ENCODE assay signal across 18 cellular contexts in the genomic region with DNA sequence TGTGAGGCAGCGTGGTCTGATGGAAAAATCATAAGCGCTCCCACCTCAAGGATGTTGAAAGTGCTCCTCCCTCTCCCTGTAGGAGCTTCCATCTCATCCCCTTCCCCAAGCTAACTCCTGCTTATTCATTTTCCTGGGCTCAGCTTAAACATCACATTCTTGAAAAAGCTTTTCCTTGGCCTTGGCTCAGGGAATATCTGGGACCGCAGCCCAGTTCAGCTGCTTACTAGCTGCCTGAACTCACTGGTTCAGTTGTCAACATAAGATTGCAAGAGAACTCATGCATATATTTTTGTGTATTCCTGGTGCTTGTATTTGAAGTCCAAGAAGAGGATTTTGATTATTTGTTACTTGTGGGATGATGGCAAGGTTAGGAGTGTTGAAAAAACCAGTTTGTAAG.
DNase-seq lines count a peak whose midpoint lies in the region; ATAC-seq and TF ChIP-seq lines count a peak whose summit lies in the region.
"Had no signal": no experiment of that assay in that cellular context is flagged by ENCODE, and none has a peak within 500 bp of the region (broad histone marks: within the 10 kb centered on the region; RNA-seq: fewer than 3 reads in every experiment).

No MANE protein-coding gene starts in this region.

- H3K4me3 ChIP-seq in right cardiac atrium (ENCODE audit: low read length) = no peak overlapping the region
- H3K4me3 ChIP-seq in retinal pigment epithelial cell (ENCODE audit: low read length) = no peak overlapping the region
- H3K4me3 ChIP-seq: body of pancreas, HAP-1, right lobe of liver, SJSA1 had no signal

- peaks cover 24% of the 10 kb centered on the region for H3K4me1 Mint-ChIP-seq in brain
- H3K4me1 Mint-ChIP-seq: B cell had no signal

- H3K27me3 Mint-ChIP-seq in brain = peaks cover 17% of the 10 kb centered on the region

- TF ChIP-seq CTCF in brain (conservative IDR thresholded peaks at IDR 0.05) (no peak), retinal pigment epithelial cell (conservative IDR thresholded peaks at IDR 0.05; ENCODE audit: low read depth, low read length) (no peak)

- H3K27ac ChIP-seq in right cardiac atrium (ENCODE audit: low read length) = no peak overlapping the region
- H3K27ac ChIP-seq: body of pancreas, right lobe of liver, SJSA1 had no signal

- H3K36me3 Mint-ChIP-seq in brain = no peaks in the 10 kb centered on the region

- intact Hi-C loops in right cardiac atrium (cut with DNase I) = no loop called here

- ATAC-seq in right cardiac atrium = peak; percentile 60 to 68
- ATAC-seq: body of pancreas, right lobe of liver had no signal

- no peaks in the 10 kb centered on the region for H3K4me1 ChIP-seq in right cardiac atrium (ENCODE audit: control insufficient read depth, insufficient read depth, low read length)
- H3K4me1 ChIP-seq: body of pancreas, HAP-1, right lobe of liver, SJSA1 had no signal

- no peaks in the 10 kb centered on the region for H3K9me3 ChIP-seq in right cardiac atrium (ENCODE audit: control insufficient read depth, low read length)
- H3K9me3 ChIP-seq: body of pancreas, HAP-1, right lobe of liver, SJSA1 had no signal

- peak overlapping the region in 1 of 5 experiments; percentile 38 for H3K4me3 Mint-ChIP-seq in brain
- H3K4me3 Mint-ChIP-seq: B cell had no signal

- 38% methylated on average over 3 of the region's 3 CpGs for WGBS in right cardiac atrium

- DNase-seq in GM03348 (ENCODE audit: low spot score) (peak; percentile 57), right cardiac atrium (peak; percentile 50 to 83 (median 78)), retinal pigment epithelial cell (ENCODE audit: low read depth) (peak; percentile 5), NCI-H2029 treated with DMSO at 0.1 percent for 48 hours (lab: John Stamatoyannopoulos, UW) (no peak), activated gamma-delta T cell (lab: John Stamatoyannopoulos, UW) (no peak), 8988T (no peak)
- no peak for DNase-seq in stimulated activated CD4-positive, alpha-beta T cell treated with anti-CD3 and anti-CD28 coated beads, Interleukin-12 subunit alpha, Interleukin-12 subunit beta, amount 100 ng/mL, for 4 hours
- DNase-seq: activated CD4-positive, alpha-beta T cell treated with anti-CD3 and anti-CD28 coated beads for 1 hour; activated gamma-delta T cell treated with Interleukin-2 at 50 U/mL for 16 hours; effector CD4-positive, alpha-beta T cell; GDM1; right lobe of liver; stimulated activated CD4-positive, alpha-beta T cell treated with anti-CD3 and anti-CD28 coated beads, Interleukin-2, amount 100 ng/mL, for 24 hours had no signal

- no peaks in the 10 kb centered on the region for H3K27me3 ChIP-seq in right cardiac atrium (ENCODE audit: control insufficient read depth, insufficient read depth)
- H3K27me3 ChIP-seq: body of pancreas, right lobe of liver had no signal

- peak overlapping the region in 4 of 5 experiments; percentile 26 to 92 (median 33) for H3K27ac Mint-ChIP-seq in brain
- H3K27ac Mint-ChIP-seq: B cell had no signal

- H3K9me3 Mint-ChIP-seq in brain = no peaks in the 10 kb centered on the region

Comparison
In these comparisons a context has a peak if more than half of its experiments do, and no peak if none do; other contexts are left out.
1. DNase-seq: peak in GM03348 (single experiment), right cardiac atrium (3 of 3) and retinal pigment epithelial cell (single experiment); none in stimulated activated CD4-positive, alpha-beta T cell treated with anti-CD3 and anti-CD28 coated beads, Interleukin-12 subunit alpha, Interleukin-12 subunit beta, amount 100 ng/mL, for 4 hours (single experiment), NCI-H2029 treated with DMSO at 0.1 percent for 48 hours (single experiment), activated gamma-delta T cell (single experiment) and 8988T (single experiment).